37 cellular contexts compared by ENCODE assay signal in the genomic region with DNA sequence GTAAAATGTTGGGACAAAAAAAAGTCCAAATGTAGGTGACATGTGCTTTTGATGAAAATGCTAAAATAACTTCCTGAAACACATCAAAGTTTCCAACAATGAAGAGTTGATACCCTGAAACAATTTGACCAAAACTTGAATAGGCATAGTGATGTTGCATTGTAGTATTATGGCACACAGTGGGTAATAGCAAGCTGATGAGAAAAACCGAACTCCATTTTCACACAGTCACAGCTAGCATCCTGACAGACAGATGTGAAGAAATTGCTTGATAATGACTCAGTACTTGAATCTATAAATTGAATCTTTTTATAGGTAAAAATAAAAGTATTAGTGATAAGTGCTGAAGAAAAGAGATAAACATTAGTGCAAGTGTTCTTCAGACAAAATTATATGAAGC.
"Had no signal": no experiment of that assay in that cellular context is flagged by ENCODE, and none has a peak within 500 bp of the region (broad histone marks: within the 10 kb centered on the region; RNA-seq: fewer than 3 reads in every experiment).

No MANE protein-coding gene starts in this region.

- H3K4me3 Mint-ChIP-seq: activated B cell treated with CpG ODN at 0.5 μM for 24 hours; activated CD4-positive, alpha-beta memory T cell treated with anti-CD3 and anti-CD28 coated beads for 36 hours; activated CD4-positive, alpha-beta T cell treated with anti-CD3 and anti-CD28 coated beads, Interleukin-2, amount 10 ng/mL, durations not matched to agents 24 days and 14 days; activated CD8-positive, alpha-beta T cell treated with anti-CD3 and anti-CD28 coated beads for 36 hours; activated naive CD4-positive, alpha-beta T cell treated with anti-CD3 and anti-CD28 coated beads for 36 hours; activated naive CD8-positive, alpha-beta T cell treated with anti-CD3 and anti-CD28 coated beads for 36 hours; activated T-cell treated with anti-CD3 and anti-CD28 coated beads, Interleukin-2, amount 50 U/mL, for 4 hours; activated T-cell treated with anti-CD3 and anti-CD28 coated beads, Interleukin-2, amount 50 U/mL, for 72 hours; activated T-helper 1 cell treated with anti-CD3 and anti-CD28 coated beads, Interleukin-12 subunit alpha, Interleukin-12 subunit beta, Interleukin-2, Interleukin-4 antibody, amounts not matched to agents 30 ng/mL and 10 ng/mL and 1 ng/mL, durations not matched to agents 14 hours and 24 hours and 36 hours; activated T-helper 17 cell treated with anti-CD3 and anti-CD28 coated beads, Interleukin-2, amount 50 U/mL, for 72 hours; T-helper 1 cell treated with Interleukin-12 subunit alpha and Interleukin-12 subunit beta and Interleukin-4 antibody, amounts not matched to agents 30 μg/mL and 1 μg/mL, for 36 hours; T-helper 2 cell treated with Interferon-gamma antibody and Interleukin-4, amounts not matched to agents 5 μg/mL and 100 μg/mL, for 36 hours had no signal

- DNase-seq: activated B cell treated with CpG ODN at 0.5 μM for 24 hours; activated CD4-positive, alpha-beta memory T cell treated with anti-CD3 and anti-CD28 coated beads for 36 hours; activated CD4-positive, alpha-beta T cell treated with anti-CD3 and anti-CD28 coated beads for 4 hours; activated CD4-positive, alpha-beta T cell treated with anti-CD3 and anti-CD28 coated beads, Interleukin-2, amount 10 ng/mL, durations not matched to agents 24 days and 14 days; activated CD4-positive, alpha-beta T cell treated with anti-CD3 and anti-CD28 coated beads, Interleukin-2, amount 50 U/mL, for 1 hour; activated CD4-positive, alpha-beta T cell treated with anti-CD3 and anti-CD28 coated beads, Interleukin-2, amount 50 U/mL, for 4 hours; activated CD4-positive, CD25-positive, alpha-beta regulatory T cell treated with anti-CD3 and anti-CD28 coated beads, Interleukin-2, amount 50 U/mL, for 72 hours; activated CD8-positive, alpha-beta memory T cell treated with anti-CD3 and anti-CD28 coated beads, Interleukin-2, amount 50 U/mL, for 4 hours; activated CD8-positive, alpha-beta T cell treated with anti-CD3 and anti-CD28 coated beads for 36 hours; activated effector memory CD4-positive, alpha-beta T cell treated with anti-CD3 and anti-CD28 coated beads, Interleukin-2, amount 50 U/mL, for 16 hours; activated gamma-delta T cell treated with Interleukin-2 at 50 U/mL for 16 hours; activated naive CD4-positive, alpha-beta T cell; activated naive CD4-positive, alpha-beta T cell treated with anti-CD3 and anti-CD28 coated beads for 36 hours; activated naive CD4-positive, alpha-beta T cell treated with anti-CD3 and anti-CD28 coated beads, Interleukin-2, amount 50 U/mL, for 16 hours; activated naive CD8-positive, alpha-beta T cell treated with anti-CD3 and anti-CD28 coated beads for 36 hours; activated T-cell treated with anti-CD3 and anti-CD28 coated beads for 4 hours; activated T-cell treated with anti-CD3 and anti-CD28 coated beads, Interleukin-2, amount 50 U/mL, for 1 hour; activated T-cell treated with anti-CD3 and anti-CD28 coated beads, Interleukin-2, amount 50 U/mL, for 4 hours; activated T-cell treated with anti-CD3 and anti-CD28 coated beads, Interleukin-2, amount 50 U/mL, for 72 hours; adrenal gland; amniotic stem cell; aorta; body of pancreas; brain microvascular endothelial cell; central memory CD4-positive, alpha-beta T cell; T-helper 1 cell; T-helper 2 cell; T-helper 9 cell had no signal

- H3K4me1 ChIP-seq: adrenal gland, breast epithelium had no signal

- H3K27me3 Mint-ChIP-seq: activated B cell treated with CpG ODN at 0.5 μM for 24 hours; activated CD4-positive, alpha-beta memory T cell treated with anti-CD3 and anti-CD28 coated beads for 36 hours; activated CD4-positive, alpha-beta T cell treated with anti-CD3 and anti-CD28 coated beads, Interleukin-2, amount 10 ng/mL, durations not matched to agents 24 days and 14 days; activated CD8-positive, alpha-beta T cell treated with anti-CD3 and anti-CD28 coated beads for 36 hours; activated naive CD8-positive, alpha-beta T cell treated with anti-CD3 and anti-CD28 coated beads for 36 hours; activated T-helper 17 cell treated with anti-CD3 and anti-CD28 coated beads, Interleukin-2, amount 50 U/mL, for 72 hours had no signal

- H3K4me3 ChIP-seq: adrenal gland, body of pancreas, breast epithelium had no signal

- FAIRE-seq: astrocyte, TTC549 had no signal

- ATAC-seq: body of pancreas had no signal

- H3K9me3 ChIP-seq: adrenal gland, body of pancreas, breast epithelium had no signal

- H3K27ac Mint-ChIP-seq: activated B cell treated with CpG ODN at 0.5 μM for 24 hours; activated CD4-positive, alpha-beta memory T cell treated with anti-CD3 and anti-CD28 coated beads for 36 hours; activated CD4-positive, alpha-beta T cell treated with anti-CD3 and anti-CD28 coated beads, Interleukin-2, amount 10 ng/mL, durations not matched to agents 24 days and 14 days; activated CD8-positive, alpha-beta T cell treated with anti-CD3 and anti-CD28 coated beads for 36 hours; activated naive CD4-positive, alpha-beta T cell treated with anti-CD3 and anti-CD28 coated beads for 36 hours; activated naive CD4-positive, alpha-beta T cell treated with anti-CD3 and anti-CD28 coated beads, Interleukin-2, amount 50 U/mL, for 72 hours; activated naive CD8-positive, alpha-beta T cell treated with anti-CD3 and anti-CD28 coated beads for 36 hours; activated T-cell treated with anti-CD3 and anti-CD28 coated beads, Interleukin-2, amount 50 U/mL, for 72 hours; activated T-helper 1 cell treated with anti-CD3 and anti-CD28 coated beads, Interleukin-12 subunit alpha, Interleukin-12 subunit beta, Interleukin-2, Interleukin-4 antibody, amounts not matched to agents 30 ng/mL and 10 ng/mL and 1 ng/mL, durations not matched to agents 14 hours and 24 hours and 36 hours; activated T-helper 17 cell treated with anti-CD3 and anti-CD28 coated beads, Interleukin-2, amount 50 U/mL, for 72 hours; T-helper 1 cell treated with Interleukin-12 subunit alpha and Interleukin-12 subunit beta and Interleukin-4 antibody, amounts not matched to agents 30 μg/mL and 1 μg/mL, for 36 hours had no signal

- H3K27ac ChIP-seq: adrenal gland, body of pancreas, brain microvascular endothelial cell, breast epithelium, VCaP had no signal

- H3K4me1 Mint-ChIP-seq: activated B cell treated with CpG ODN at 0.5 μM for 24 hours; activated T-helper 17 cell treated with anti-CD3 and anti-CD28 coated beads, Interleukin-2, amount 50 U/mL, for 72 hours had no signal

- H3K9me3 Mint-ChIP-seq: activated naive CD4-positive, alpha-beta T cell treated with anti-CD3 and anti-CD28 coated beads for 36 hours; activated T-cell treated with anti-CD3 and anti-CD28 coated beads, Interleukin-2, amount 50 U/mL, for 4 hours; activated T-cell treated with anti-CD3 and anti-CD28 coated beads, Interleukin-2, amount 50 U/mL, for 72 hours had no signal

- H3K36me3 ChIP-seq: adrenal gland, brain microvascular endothelial cell, breast epithelium had no signal

- H3K27me3 ChIP-seq: adrenal gland, body of pancreas, brain microvascular endothelial cell, breast epithelium had no signal
